In the genomic region with DNA sequence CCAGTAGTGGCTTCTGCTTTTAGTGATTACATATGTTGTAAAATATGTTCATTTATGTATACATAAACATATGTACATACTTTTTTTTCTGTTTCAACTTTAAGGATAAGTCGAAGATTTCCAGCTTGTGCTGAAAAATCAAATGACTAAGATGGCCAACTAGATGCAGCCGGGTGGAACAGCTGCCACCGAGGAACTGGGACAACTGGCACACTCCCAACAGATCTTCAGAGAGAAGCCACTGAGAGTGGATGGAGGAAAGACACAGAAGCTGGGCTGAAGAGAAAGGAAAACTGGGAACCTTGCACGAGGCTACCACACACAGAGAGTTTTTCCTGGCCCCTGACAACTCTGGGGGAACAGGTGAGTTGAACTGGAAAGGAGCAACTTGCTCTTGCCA, we compare ENCODE assay signal across 9 cellular contexts.
"Had no signal": no experiment of that assay in that cellular context is flagged by ENCODE, and none has a peak within 500 bp of the region (broad histone marks: within the 10 kb centered on the region; RNA-seq: fewer than 3 reads in every experiment).

No MANE protein-coding gene starts in this region.

- H3K36me3 ChIP-seq: HAP-1 had no signal

- H3K4me1 ChIP-seq: HAP-1 had no signal

- H3K27ac ChIP-seq: GM23248, HL-60 had no signal

- DNase-seq: GM23248, GOT3, H7, HFFc6 had no signal

- H3K27ac Mint-ChIP-seq: HFFc6, IgD-negative memory B cell had no signal

- ATAC-seq: HCT116, HepG2 had no signal

- H3K9me3 ChIP-seq: HAP-1 had no signal

- FAIRE-seq: HepG2 had no signal

- H3K9me3 Mint-ChIP-seq: HFFc6 had no signal

- H3K4me3 Mint-ChIP-seq: HFFc6, IgD-negative memory B cell had no signal

- H3K4me3 ChIP-seq: GM23248, HAP-1 had no signal

- H2AFZ ChIP-seq: GM23248 had no signal

- H3K9ac ChIP-seq: GM23248 had no signal
